17 cellular contexts compared by ENCODE assay signal in the genomic region with DNA sequence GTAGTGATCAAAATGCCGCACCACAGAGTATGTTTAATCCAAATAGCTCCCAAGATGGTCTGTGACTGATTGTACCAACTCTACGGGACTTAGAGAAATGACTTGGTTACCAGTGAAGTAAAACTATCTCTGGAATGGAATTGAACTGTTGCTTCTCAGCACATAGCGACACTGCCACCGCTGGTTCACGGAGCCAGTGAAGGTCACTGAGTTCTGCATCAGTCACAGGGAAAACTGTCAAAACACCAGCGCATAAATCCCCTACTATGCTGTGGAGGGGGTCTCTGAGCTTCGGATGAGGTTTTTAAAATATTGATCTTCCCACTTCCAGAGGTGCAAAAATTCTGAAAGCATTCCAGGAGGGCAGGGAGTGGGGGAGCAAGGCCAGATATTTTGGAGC. TPM values are rescaled to one million over a fixed set of nuclear protein-coding genes. Genes with fewer than 3 reads are reported as not detected.
DNase-seq lines count a peak whose midpoint lies in the region; ATAC-seq, FAIRE-seq and TF ChIP-seq lines count a peak whose summit lies in the region.
"Had no signal": no experiment of that assay in that cellular context is flagged by ENCODE, and none has a peak within 500 bp of the region (broad histone marks: within the 10 kb centered on the region; RNA-seq: fewer than 3 reads in every experiment).

No MANE protein-coding gene starts in this region.

- H3K4me1 ChIP-seq in CD4-positive, CD25-positive, alpha-beta regulatory T cell (ENCODE audit: control insufficient read depth, insufficient read depth, low read length, poor library complexity, severe bottlenecking) = peaks cover 22% of the 10 kb centered on the region
- H3K4me1 ChIP-seq in GM12878 (ENCODE audit: control insufficient read depth, insufficient read depth, low read length) (peaks cover 8% of the 10 kb centered on the region), neural progenitor cell (peaks cover 4% of the 10 kb centered on the region), prostate gland (replicated peaks) (no peaks in the 10 kb centered on the region)

- H3K9me3 ChIP-seq in CD4-positive, CD25-positive, alpha-beta regulatory T cell (ENCODE audit: control insufficient read depth in 2 of 2, low read length in 2 of 2) = no peaks in the 10 kb centered on the region
- H3K9me3 ChIP-seq in GM12878 (replicated peaks; ENCODE audit: control insufficient read depth, insufficient read depth, low read length) (no peaks in the 10 kb centered on the region), neural progenitor cell (ENCODE audit: low read depth) (no peaks in the 10 kb centered on the region), prostate gland (no peaks in the 10 kb centered on the region)
- H3K9me3 ChIP-seq: MG63 had no signal

- H3K9ac ChIP-seq in GM12878 (ENCODE audit: control insufficient read depth, insufficient read depth, low read length) (no peak overlapping the region), neural progenitor cell (no peak overlapping the region)

- peak; percentile 7 for FAIRE-seq in GM12878 (lab: Jason Lieb, UNC)
- FAIRE-seq in D721Med (lab: Jason Lieb, UNC) = no peak

- 96% methylated on average over 7 of the region's 7 CpGs for WGBS in GM12878 (ENCODE audit: insufficient coverage, insufficient replicate concordance, low lambda C conversion rate, missing lambda C conversion rate)
- 88% methylated on average over 7 of the region's 7 CpGs for WGBS in prostate gland

- peaks cover 21% of the 10 kb centered on the region for H3K27me3 Mint-ChIP-seq in CD4-positive, CD25-positive, alpha-beta regulatory T cell
- peaks cover 18% of the 10 kb centered on the region for H3K27me3 Mint-ChIP-seq in neural progenitor cell (ENCODE audit: insufficient read depth, low read depth)
- peaks cover 28% of the 10 kb centered on the region for H3K27me3 Mint-ChIP-seq in activated CD4-positive, alpha-beta T cell treated with anti-CD3 and anti-CD28 coated beads, Interleukin-2, amount 10 ng/mL, durations not matched to agents 7 days and 5 days

- POLR2A ChIA-PET in GM12878 (lab: Charles Lee) = interaction anchor here (0.5 kb wide), 1 partner anchor 69 kb away, joined by 3 read pairs; no protein-coding TSS in a partner anchor
- POLR2A ChIA-PET in activated CD4-positive, alpha-beta T cell treated with anti-CD3 and anti-CD28 coated beads, Interleukin-2, amount 10 ng/mL, durations not matched to agents 7 days and 5 days (lab: Charles Lee) = no interaction called here

- RAD21 ChIA-PET in GM12878 (lab: Charles Lee; ENCODE audit: unreplicated experiment) = interaction anchor here (1.0 to 4.3 kb wide), 4 partner anchors 56 to 384 kb away, joined by 3 to 23 read pairs (median 7); no protein-coding TSS in a partner anchor

- H2AFZ ChIP-seq in GM12878 (ENCODE audit: control insufficient read depth, low read depth, low read length) = no peak overlapping the region
- no peak overlapping the region for H2AFZ ChIP-seq in neural progenitor cell (replicated peaks)

- intact Hi-C loops in GM12878 (cut with micrococcal nuclease; ENCODE audit: unreplicated experiment) (loop anchor here (5.0 kb wide), 3 partner anchors 161 to 731 kb away; no protein-coding TSS in a partner anchor), prostate gland (cut with DNase I) (loop anchor here (5.0 kb wide), 1 partner anchor 386 kb away; no protein-coding TSS in a partner anchor)

- CTCF ChIA-PET in GM12878 (lab: Yijun Ruan, JAX) = interaction anchor here (0.8 to 5.1 kb wide), 11 partner anchors 11 to 729 kb away, joined by 3 to 51 read pairs (median 4); no protein-coding TSS in a partner anchor
- CTCF ChIA-PET in activated CD4-positive, alpha-beta T cell treated with anti-CD3 and anti-CD28 coated beads, Interleukin-2, amount 10 ng/mL, durations not matched to agents 7 days and 5 days (lab: Charles Lee) = interaction anchor here (0.7 to 3.4 kb wide), 2 partner anchors 246 to 384 kb away, joined by 4 to 11 read pairs; no protein-coding TSS in a partner anchor

- TF ChIP-seq RAD21 in GM12878 (IDR thresholded peaks at IDR 0.05; ENCODE audit: insufficient read depth, low read depth, low read length) = no peak

- H3K4me2 ChIP-seq in GM12878 (ENCODE audit: control insufficient read depth, insufficient read depth) (no peak overlapping the region), neural progenitor cell (no peak overlapping the region)

- no peaks in the 10 kb centered on the region for H3K9me3 Mint-ChIP-seq in CD4-positive, CD25-positive, alpha-beta regulatory T cell
- H3K9me3 Mint-ChIP-seq in neural progenitor cell = no peaks in the 10 kb centered on the region
- no peaks in the 10 kb centered on the region for H3K9me3 Mint-ChIP-seq in activated CD4-positive, alpha-beta T cell treated with anti-CD3 and anti-CD28 coated beads, Interleukin-2, amount 10 ng/mL, durations not matched to agents 7 days and 5 days
- H3K9me3 Mint-ChIP-seq: HFFc6 had no signal

- H3K4me1 Mint-ChIP-seq in CD4-positive, CD25-positive, alpha-beta regulatory T cell = peaks cover 0 to 14% (median 6%) of the 10 kb centered on the region in 4 donors
- peaks cover 44% of the 10 kb centered on the region for H3K4me1 Mint-ChIP-seq in neural progenitor cell
- peaks cover 25% of the 10 kb centered on the region for H3K4me1 Mint-ChIP-seq in activated CD4-positive, alpha-beta T cell treated with anti-CD3 and anti-CD28 coated beads, Interleukin-2, amount 10 ng/mL, durations not matched to agents 7 days and 5 days

- no TSS peak for BruUV-seq in GM12878 (replicated peaks; lab: Mats Ljungman, UMichigan)

- H3K27ac Mint-ChIP-seq in CD4-positive, CD25-positive, alpha-beta regulatory T cell = no peak overlapping the region
- peak overlapping the region; percentile 46 for H3K27ac Mint-ChIP-seq in neural progenitor cell
- no peak overlapping the region for H3K27ac Mint-ChIP-seq in activated CD4-positive, alpha-beta T cell treated with anti-CD3 and anti-CD28 coated beads, Interleukin-2, amount 10 ng/mL, durations not matched to agents 7 days and 5 days
- H3K27ac Mint-ChIP-seq: HFFc6 had no signal

- no peak for ATAC-seq in CD4-positive, CD25-positive, alpha-beta regulatory T cell (ENCODE audit: low read depth in 2 of 2)
- ATAC-seq in GM12878 = no peak

- peaks cover 36% of the 10 kb centered on the region for H3F3A ChIP-seq in neural progenitor cell (ENCODE audit: low read depth)

- TF ChIP-seq CTCF in GM12878 (IDR thresholded peaks at IDR 0.05 in 2 of 3, conservative IDR thresholded peaks at IDR 0.05 in 1 of 3; ENCODE audit: control insufficient read depth in 2 of 3, extremely low read depth in 1 of 3, insufficient read depth in 1 of 3, low read depth in 3 of 3, low read length in 3 of 3) = no peak
- no peak for TF ChIP-seq CTCF in neural progenitor cell (IDR thresholded peaks at IDR 0.05)
- TF ChIP-seq CTCF in prostate gland (IDR thresholded peaks at IDR 0.05) = no peak
- TF ChIP-seq CTCF in D721Med (IDR thresholded peaks at IDR 0.05; ENCODE audit: insufficient read depth, missing control alignments) = no peak

- no peak overlapping the region for H3K27ac ChIP-seq in CD4-positive, CD25-positive, alpha-beta regulatory T cell (ENCODE audit: insufficient read depth, low read length, poor library complexity, severe bottlenecking)
- H3K27ac ChIP-seq in GM12878 (ENCODE audit: control insufficient read depth, insufficient read depth) (no peak overlapping the region), neural progenitor cell (no peak overlapping the region), prostate gland (no peak overlapping the region)

- no peak for TF ChIP-seq EP300 in GM12878 (IDR thresholded peaks at IDR 0.05; ENCODE audit: borderline replicate concordance in 1 of 2, control insufficient read depth in 1 of 2, low read depth in 2 of 2, low read length in 2 of 2)

- no peaks in the 10 kb centered on the region for H3K36me3 ChIP-seq in CD4-positive, CD25-positive, alpha-beta regulatory T cell (ENCODE audit: control insufficient read depth, insufficient read depth, low read length)
- no peaks in the 10 kb centered on the region for H3K36me3 ChIP-seq in GM12878 (ENCODE audit: control insufficient read depth in 2 of 2, insufficient read depth in 2 of 2, low read length in 1 of 2)
- no peaks in the 10 kb centered on the region for H3K36me3 ChIP-seq in neural progenitor cell
- no peaks in the 10 kb centered on the region for H3K36me3 ChIP-seq in prostate gland
- H3K36me3 ChIP-seq: MG63 had no signal

- H4K20me1 ChIP-seq in GM12878 (ENCODE audit: control insufficient read depth, insufficient read depth) (no peaks in the 10 kb centered on the region), neural progenitor cell (ENCODE audit: low read depth) (peaks cover 18% of the 10 kb centered on the region)

- no peak for TF ChIP-seq POLR2A in GM12878 (IDR thresholded peaks at IDR 0.05; ENCODE audit: low read depth, low read length)
- no peak for TF ChIP-seq POLR2A in prostate gland (IDR thresholded peaks at IDR 0.05)

- no peaks in the 10 kb centered on the region for H3K27me3 ChIP-seq in CD4-positive, CD25-positive, alpha-beta regulatory T cell (ENCODE audit: control insufficient read depth, insufficient read depth, low read length)
- H3K27me3 ChIP-seq in GM12878 (replicated peaks in 1 of 2; ENCODE audit: control insufficient read depth in 2 of 2, insufficient read depth in 2 of 2, low read length in 1 of 2) (no peaks in the 10 kb centered on the region), neural progenitor cell (peaks cover 50% of the 10 kb centered on the region), prostate gland (replicated peaks; ENCODE audit: insufficient read depth) (peaks cover 9% of the 10 kb centered on the region)

- H3K4me3 ChIP-seq in CD4-positive, CD25-positive, alpha-beta regulatory T cell (ENCODE audit: low read depth, low read length) = no peak overlapping the region
- no peak overlapping the region for H3K4me3 ChIP-seq in GM12878
- H3K4me3 ChIP-seq in neural progenitor cell = no peak overlapping the region
- no peak overlapping the region for H3K4me3 ChIP-seq in prostate gland
- H3K4me3 ChIP-seq: MG63 had no signal

- H3K79me2 ChIP-seq in GM12878 (ENCODE audit: control insufficient read depth, insufficient read depth, low read length) (peaks cover 26% of the 10 kb centered on the region), neural progenitor cell (ENCODE audit: low read depth) (no peaks in the 10 kb centered on the region)

- DNase-seq in CD4-positive, CD25-positive, alpha-beta regulatory T cell = no peak
- DNase-seq in EH (ENCODE audit: low read depth) (peak; percentile 30), GM12878 (ENCODE audit: low read depth, low spot score) (no peak), neural progenitor cell (ENCODE audit: low spot score) (no peak), NCI-H82 (lab: John Stamatoyannopoulos, UW) (no peak), prostate gland (ENCODE audit: low spot score) (no peak), D721Med (ENCODE audit: insufficient read length, low spot score) (no peak)
- no peak for DNase-seq in activated CD4-positive, alpha-beta T cell treated with anti-CD3 and anti-CD28 coated beads, Interleukin-2, amount 10 ng/mL, durations not matched to agents 7 days and 5 days
- DNase-seq: Calu3, MG63, NCI-H1930, NCI-H2171 treated with DMSO at 0.1 percent for 48 hours, NCI-H446 treated with DMSO at 0.1 percent for 48 hours, SW 1271 had no signal

- H3K36me3 Mint-ChIP-seq in CD4-positive, CD25-positive, alpha-beta regulatory T cell = no peaks in the 10 kb centered on the region
- no peaks in the 10 kb centered on the region for H3K36me3 Mint-ChIP-seq in neural progenitor cell
- peaks cover 7% of the 10 kb centered on the region for H3K36me3 Mint-ChIP-seq in activated CD4-positive, alpha-beta T cell treated with anti-CD3 and anti-CD28 coated beads, Interleukin-2, amount 10 ng/mL, durations not matched to agents 7 days and 5 days (ENCODE audit: low read depth)
- H3K36me3 Mint-ChIP-seq: CD14-positive monocyte had no signal

- in situ Hi-C loops in GM12878 (cut with MboI) = loop anchor here (5.0 kb wide), 1 partner anchor 726 kb away; no protein-coding TSS in a partner anchor

- peak overlapping the region in 3 of 4 donors; percentile 22 to 86 (median 38) for H3K4me3 Mint-ChIP-seq in CD4-positive, CD25-positive, alpha-beta regulatory T cell
- H3K4me3 Mint-ChIP-seq in neural progenitor cell = peak overlapping the region; percentile 85
- H3K4me3 Mint-ChIP-seq in activated CD4-positive, alpha-beta T cell treated with anti-CD3 and anti-CD28 coated beads, Interleukin-2, amount 10 ng/mL, durations not matched to agents 7 days and 5 days = no peak overlapping the region
- H3K4me3 Mint-ChIP-seq: HFFc6 had no signal

- SMC1A ChIA-PET in GM12878 (lab: Charles Lee; ENCODE audit: uncharacterized antibody, unreplicated experiment) = interaction anchor here (1.0 to 4.1 kb wide), 8 partner anchors 11 to 389 kb away, joined by 3 to 35 read pairs (median 6); no protein-coding TSS in a partner anchor

RNA-seq across cellular contexts. Expression of a gene that starts 2.2 kb away (rescaled TPM):
- total RNA-seq in CD4-positive, CD25-positive, alpha-beta regulatory T cell = 13.8 TPM
- polyA plus RNA-seq in CD4-positive, CD25-positive, alpha-beta regulatory T cell = 1 to 10 TPM; 1.2 to 3.1 (median 2.3) TPM
- 343 and 360 TPM in 2 replicates for total RNA-seq in GM12878 (2013; cell fraction: nucleolus; rRNA removed)
- total RNA-seq in GM12878 (2014; rRNA removed) (29.4 and 31.9 TPM in 2 replicates), GM12878 (2014; rRNA removed; fragmentation: Illumina TruSeq; extraction: Trizol) (34.6 and 34.8 TPM in 2 replicates), GM12878 (2021) (35.2 and 36.4 TPM in 2 replicates), neural progenitor cell (ENCODE audit: low replicate concordance) (13.4 and 16.7 TPM in 2 replicates), prostate gland (100 to 1,000 TPM in 1 of 2 donors, 1 to 10 TPM in 1; 2.7 to 118 TPM)
- 10.7 TPM for polyA plus RNA-seq in GM12878 (2011; ENCODE audit: low read depth)
- polyA plus RNA-seq in GM12878 (2011; rRNA removed) (41.2 and 47.8 TPM in 2 replicates), GM12878 (2014; fragmentation: Illumina TruSeq; extraction: Trizol) (29.5 and 33.2 TPM in 2 replicates), GM12878 (2014; fragmentation: Nextera tagmentation; extraction: Ambion mirVana) (1 to 10 TPM; 5.2 to 6.6 TPM), GM12878 (2014; rRNA removed) (17.8 and 19.8 TPM in 2 replicates), GM12878 (2016; fragmentation: Nextera tagmentation; extraction: Ambion mirVana) (1 to 10 TPM; 6.3 to 8.6 TPM)
- 20.9 and 21.4 TPM in 2 replicates for polyA plus RNA-seq in GM12878 (2011; cell fraction: cytosol; rRNA removed)
- 52.1 and 55.5 TPM in 2 replicates for polyA plus RNA-seq in GM12878 (2011; cell fraction: nucleus; rRNA removed)
- polyA plus RNA-seq in GM12878 (2012) = 13.0 and 18.3 TPM in 2 replicates
- polyA minus RNA-seq in GM12878 (2011; rRNA and poly(A)+ RNA removed) = 101 and 119 TPM in 2 replicates
- polyA minus RNA-seq in GM12878 (2011; cell fraction: cytosol; rRNA and poly(A)+ RNA removed) = 21.5 and 24.2 TPM in 2 replicates
- 88.5 and 139 TPM in 2 replicates for polyA minus RNA-seq in GM12878 (2011; cell fraction: nucleus; rRNA and poly(A)+ RNA removed)
- 10 to 100 TPM; 27.4 to 29.7 TPM for total RNA-seq in activated CD4-positive, alpha-beta T cell treated with anti-CD3 and anti-CD28 coated beads, Interleukin-2, amount 10 ng/mL, durations not matched to agents 7 days and 5 days
- total RNA-seq: G401 had no signal
